ENCODE assay signal across 1 cellular context in genomic region chr22:35996596-35996995, GRCh38.
TF ChIP-seq lines count a peak whose summit lies in the region.

No MANE protein-coding gene starts in this region.

TF ChIP-seq in IMR-90, 13 proteins besides CTCF, POLR2A, EP300 and RAD21 (continued from another document):
- TF ChIP-seq USF2 (IDR thresholded peaks at IDR 0.05; ENCODE audit: low read depth, low read length), result no peak
- no peak for TF ChIP-seq BHLHE40 (IDR thresholded peaks at IDR 0.05; ENCODE audit: low read depth, low read length)
- no peak for TF ChIP-seq CHD1 (IDR thresholded peaks at IDR 0.05; ENCODE audit: low read depth, low read length)
- no peak for TF ChIP-seq MXI1 (IDR thresholded peaks at IDR 0.05; ENCODE audit: borderline replicate concordance, low read depth, low read length)
- no peak for TF ChIP-seq MAFK (IDR thresholded peaks at IDR 0.05; ENCODE audit: low read depth, low read length)
- TF ChIP-seq RFX5 (IDR thresholded peaks at IDR 0.05; ENCODE audit: low read depth, low read length), result no peak
- TF ChIP-seq CEBPB (IDR thresholded peaks at IDR 0.05; ENCODE audit: low read depth, low read length), result no peak
- TF ChIP-seq NFE2L2 (IDR thresholded peaks at IDR 0.05; ENCODE audit: low read depth, low read length), result no peak
- TF ChIP-seq MAZ (IDR thresholded peaks at IDR 0.05; ENCODE audit: borderline replicate concordance, low read depth, low read length), result no peak
- no peak for TF ChIP-seq ELK1 (IDR thresholded peaks at IDR 0.05; ENCODE audit: borderline replicate concordance, low read depth, low read length)
- TF ChIP-seq RCOR1 (IDR thresholded peaks at IDR 0.05; ENCODE audit: insufficient replicate concordance, low read length), result no peak
- TF ChIP-seq SMC3 (IDR thresholded peaks at IDR 0.05; ENCODE audit: low read depth, low read length), result no peak
